ENCODE assay signal across 24 cellular contexts in the genomic region with DNA sequence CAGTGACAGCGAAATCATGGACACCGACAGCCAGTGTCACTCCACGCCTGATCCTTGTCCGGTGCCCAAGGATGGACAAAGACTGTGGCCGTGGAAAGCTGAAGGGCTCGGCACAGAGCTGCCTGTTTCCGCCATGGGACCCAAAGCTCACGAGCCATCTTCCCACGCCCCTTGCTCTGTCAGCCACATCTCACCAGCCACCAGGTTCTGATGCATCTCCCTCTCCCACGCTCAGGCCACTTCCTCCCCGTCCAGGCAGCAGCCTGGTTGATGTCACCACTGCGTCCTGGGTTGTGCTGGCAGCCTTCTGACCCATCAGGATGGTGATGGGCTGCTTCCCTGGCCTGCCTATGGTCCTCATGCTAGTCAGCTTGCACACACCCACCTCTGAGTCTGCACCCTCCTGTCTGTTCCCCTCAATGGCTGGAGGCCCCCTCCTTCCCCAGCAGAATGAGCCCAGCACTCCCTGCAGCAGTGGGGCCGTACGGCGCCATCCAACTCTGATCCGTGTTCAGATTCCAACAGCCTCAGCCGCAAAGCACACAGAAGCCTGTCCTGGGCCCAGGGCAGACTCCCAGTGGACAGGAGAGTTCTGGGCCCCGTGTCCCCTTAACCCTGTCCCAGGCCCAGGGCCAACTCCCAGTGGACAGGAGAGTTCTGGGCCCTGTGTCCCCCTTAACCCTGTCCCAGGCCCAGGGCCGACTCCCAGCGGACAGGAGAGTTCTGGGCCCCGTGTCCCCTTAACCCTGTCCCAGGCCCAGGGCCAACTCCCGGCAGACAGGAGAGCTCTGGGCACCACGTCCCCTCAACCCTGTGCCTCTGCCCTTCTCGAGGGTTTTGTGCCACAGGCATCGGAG.
DNase-seq lines count a peak whose midpoint lies in the region; ATAC-seq and TF ChIP-seq lines count a peak whose summit lies in the region.
"Had no signal": no experiment of that assay in that cellular context is flagged by ENCODE, and none has a peak within 500 bp of the region (broad histone marks: within the 10 kb centered on the region; RNA-seq: fewer than 3 reads in every experiment).

No MANE protein-coding gene starts in this region.

- H4K8ac ChIP-seq in mesendoderm (ENCODE audit: low read depth, low read length) = no peak overlapping the region

- H3K36me3 ChIP-seq in Peyer's patch = no peaks in the 10 kb centered on the region
- no peaks in the 10 kb centered on the region for H3K36me3 ChIP-seq in mesendoderm (ENCODE audit: control insufficient read depth, insufficient read depth, low read length)
- H3K36me3 ChIP-seq: heart right ventricle, left ventricle myocardium inferior, tibial nerve had no signal

- peaks cover 2% of the 10 kb centered on the region for H3K4me1 Mint-ChIP-seq in activated T-cell treated with anti-CD3 and anti-CD28 coated beads, Interleukin-2, amount 50 U/mL, for 24 hours (ENCODE audit: low read depth)
- H3K4me1 Mint-ChIP-seq in activated T-cell treated with anti-CD3 and anti-CD28 coated beads, Interleukin-2, amount 50 U/mL, for 4 hours (ENCODE audit: low read depth) = no peaks in the 10 kb centered on the region
- peaks cover 0 to 8% of the 10 kb centered on the region in 2 donors for H3K4me1 Mint-ChIP-seq in stimulated activated naive B cell treated with anti-CD40 and anti-IgM and Interleukin-4, amounts not matched to agents 10 μg/mL and 1 μg/mL and 100 μg/mL, for 72 hours
- H3K4me1 Mint-ChIP-seq: B cell had no signal

- H3K36me3 Mint-ChIP-seq in activated T-cell treated with anti-CD3 and anti-CD28 coated beads, Interleukin-2, amount 50 U/mL, for 24 hours (ENCODE audit: low read depth) = peaks cover 46% of the 10 kb centered on the region
- peaks cover 3% of the 10 kb centered on the region for H3K36me3 Mint-ChIP-seq in activated T-cell treated with anti-CD3 and anti-CD28 coated beads, Interleukin-2, amount 50 U/mL, for 4 hours (ENCODE audit: insufficient read depth)
- peaks cover 6 to 9% of the 10 kb centered on the region in 2 donors for H3K36me3 Mint-ChIP-seq in stimulated activated naive B cell treated with anti-CD40 and anti-IgM and Interleukin-4, amounts not matched to agents 10 μg/mL and 1 μg/mL and 100 μg/mL, for 72 hours

- no peak for ATAC-seq in activated T-cell treated with anti-CD3 and anti-CD28 coated beads, Interleukin-2, amount 50 U/mL, for 4 hours
- ATAC-seq in stimulated activated naive B cell treated with anti-CD40 and anti-IgM and Interleukin-4, amounts not matched to agents 10 μg/mL and 1 μg/mL and 100 μg/mL, for 72 hours (replicated peaks) = no peak
- ATAC-seq in HG03521 (IDR thresholded peaks at IDR 0.05; ENCODE audit: unreplicated experiment) (no peak), HG03565 (IDR thresholded peaks at IDR 0.05; ENCODE audit: unreplicated experiment) (no peak)
- ATAC-seq: mucosa of descending colon; stimulated activated naive CD8-positive, alpha-beta T cell treated with anti-CD3 and anti-CD28 coated beads, Interleukin-15, amount 100 ng/mL, for 72 hours had no signal

- TF ChIP-seq POLR2A in Peyer's patch (IDR thresholded peaks at IDR 0.05) = no peak

- no peak overlapping the region for H3K4me3 ChIP-seq in Peyer's patch
- H3K4me3 ChIP-seq in mesendoderm (ENCODE audit: low read length) = no peak overlapping the region
- H3K4me3 ChIP-seq: heart right ventricle, left ventricle myocardium inferior, mucosa of descending colon, tibial nerve had no signal

- H2BK120ac ChIP-seq in mesendoderm (ENCODE audit: low read depth, low read length) = no peak overlapping the region

- DNase-seq in activated T-cell treated with anti-CD3 and anti-CD28 coated beads, Interleukin-2, amount 50 U/mL, for 24 hours = peak; percentile 16
- no peak for DNase-seq in activated T-cell treated with anti-CD3 and anti-CD28 coated beads, Interleukin-2, amount 50 U/mL, for 4 hours
- DNase-seq in Peyer's patch (peak in 2 of 3 donors; percentile 34 to 39), mesendoderm (no peak), putamen (ENCODE audit: low spot score) (no peak)
- no peak for DNase-seq in stimulated activated naive B cell treated with anti-CD40 and anti-IgM and Interleukin-4, amounts not matched to agents 10 μg/mL and 1 μg/mL and 100 μg/mL, for 72 hours
- DNase-seq: activated CD4-positive, alpha-beta T cell treated with anti-CD3 and anti-CD28 coated beads, Interleukin-2, amount 50 U/mL, for 1 hour; activated gamma-delta T cell treated with Interleukin-2 at 50 U/mL for 16 hours; heart right ventricle; left ventricle myocardium inferior; mucosa of descending colon; NCI-H1048; NCI-H2029; NCI-H2227 treated with DMSO at 0.1 percent for 48 hours; NCI-H774; SHP77 treated with DMSO at 0.1 percent for 48 hours; stimulated activated CD4-positive, alpha-beta T cell treated with anti-CD3 and anti-CD28 coated beads, Interleukin-12 subunit alpha, Interleukin-12 subunit beta, amount 100 ng/mL, for 4 hours; stimulated activated naive CD8-positive, alpha-beta T cell treated with anti-CD3 and anti-CD28 coated beads, Interleukin-15, amount 100 ng/mL, for 72 hours; T-helper 1 cell had no signal

- H3K79me2 ChIP-seq in mesendoderm (ENCODE audit: control insufficient read depth, insufficient read depth, low read length) = no peaks in the 10 kb centered on the region

- H3K4me1 ChIP-seq in Peyer's patch (no peaks in the 10 kb centered on the region), mesendoderm (ENCODE audit: control insufficient read depth, low read depth, low read length) (no peaks in the 10 kb centered on the region)
- H3K4me1 ChIP-seq: heart right ventricle, left ventricle myocardium inferior, tibial nerve had no signal

- no peak overlapping the region for H2BK15ac ChIP-seq in mesendoderm (replicated peaks; ENCODE audit: low read depth)

- H3K79me1 ChIP-seq in mesendoderm (ENCODE audit: low read length) = no peaks in the 10 kb centered on the region

- no peak overlapping the region for H3K4me2 ChIP-seq in mesendoderm (ENCODE audit: low read length)

- H2AK5ac ChIP-seq in mesendoderm (ENCODE audit: low read length) = no peak overlapping the region

- no peak overlapping the region for H3K27ac ChIP-seq in Peyer's patch
- no peak overlapping the region for H3K27ac ChIP-seq in mesendoderm (ENCODE audit: low read depth, low read length)
- H3K27ac ChIP-seq: heart right ventricle, left ventricle myocardium inferior, tibial nerve had no signal

- H3K56ac ChIP-seq in mesendoderm (ENCODE audit: low read length) = peak overlapping the region; percentile 56

- no peak for TF ChIP-seq CTCF in Peyer's patch (IDR thresholded peaks at IDR 0.05)

- H3K4ac ChIP-seq in mesendoderm (ENCODE audit: low read depth, low read length) = no peak overlapping the region

- no peak overlapping the region for H4K5ac ChIP-seq in mesendoderm (ENCODE audit: low read length)

- no peaks in the 10 kb centered on the region for H3K9me3 ChIP-seq in Peyer's patch
- H3K9me3 ChIP-seq: heart right ventricle, left ventricle myocardium inferior, mucosa of descending colon had no signal

- no peak overlapping the region for H3K18ac ChIP-seq in mesendoderm (ENCODE audit: low read length)

- H3K4me3 Mint-ChIP-seq in activated T-cell treated with anti-CD3 and anti-CD28 coated beads, Interleukin-2, amount 50 U/mL, for 24 hours = no peak overlapping the region
- H3K4me3 Mint-ChIP-seq in activated T-cell treated with anti-CD3 and anti-CD28 coated beads, Interleukin-2, amount 50 U/mL, for 4 hours = no peak overlapping the region
- H3K4me3 Mint-ChIP-seq in stimulated activated naive B cell treated with anti-CD40 and anti-IgM and Interleukin-4, amounts not matched to agents 10 μg/mL and 1 μg/mL and 100 μg/mL, for 72 hours = peak overlapping the region in 1 of 2 donors; percentile 9
- H3K4me3 Mint-ChIP-seq: B cell; dendritic cell treated with granulocyte-macrophage colony-stimulating factor and Interleukin-4, amounts not matched to agents 40 ng/mL and 50 ng/mL, for 4 days; stimulated activated naive CD8-positive, alpha-beta T cell treated with anti-CD3 and anti-CD28 coated beads, Interleukin-15, amount 100 ng/mL, for 72 hours had no signal

- H3K27me3 Mint-ChIP-seq in activated T-cell treated with anti-CD3 and anti-CD28 coated beads, Interleukin-2, amount 50 U/mL, for 24 hours = no peaks in the 10 kb centered on the region
- H3K27me3 Mint-ChIP-seq in activated T-cell treated with anti-CD3 and anti-CD28 coated beads, Interleukin-2, amount 50 U/mL, for 4 hours (ENCODE audit: low read depth) = no peaks in the 10 kb centered on the region
- H3K27me3 Mint-ChIP-seq in stimulated activated naive B cell treated with anti-CD40 and anti-IgM and Interleukin-4, amounts not matched to agents 10 μg/mL and 1 μg/mL and 100 μg/mL, for 72 hours = no peaks in the 10 kb centered on the region
- H3K27me3 Mint-ChIP-seq: B cell; dendritic cell treated with granulocyte-macrophage colony-stimulating factor and Interleukin-4, amounts not matched to agents 40 ng/mL and 50 ng/mL, for 4 days; stimulated activated naive CD8-positive, alpha-beta T cell treated with anti-CD3 and anti-CD28 coated beads, Interleukin-15, amount 100 ng/mL, for 72 hours had no signal

- no peak overlapping the region for H2BK5ac ChIP-seq in mesendoderm (ENCODE audit: low read length)

- no peak overlapping the region for H3K23ac ChIP-seq in mesendoderm (ENCODE audit: low read length)

- no peak overlapping the region for H3K27ac Mint-ChIP-seq in activated T-cell treated with anti-CD3 and anti-CD28 coated beads, Interleukin-2, amount 50 U/mL, for 24 hours
- peak overlapping the region; percentile 56 for H3K27ac Mint-ChIP-seq in stimulated activated naive B cell treated with anti-CD40 and anti-IgM and Interleukin-4, amounts not matched to agents 10 μg/mL and 1 μg/mL and 100 μg/mL, for 72 hours
- H3K27ac Mint-ChIP-seq: B cell; dendritic cell treated with granulocyte-macrophage colony-stimulating factor and Interleukin-4, amounts not matched to agents 40 ng/mL and 50 ng/mL, for 4 days had no signal

- H3K27me3 ChIP-seq in Peyer's patch = no peaks in the 10 kb centered on the region
- no peaks in the 10 kb centered on the region for H3K27me3 ChIP-seq in mesendoderm (ENCODE audit: insufficient read depth, low read length, poor library complexity)
- H3K27me3 ChIP-seq: tibial nerve had no signal

- no CpG with 5 or more reads among the region's 25 CpGs for WGBS in mesendoderm (ENCODE audit: extremely low coverage, insufficient coverage, low lambda C conversion rate)

- no peak overlapping the region for H3K9ac ChIP-seq in mesendoderm (ENCODE audit: low read length)

- H3K9me3 Mint-ChIP-seq in activated T-cell treated with anti-CD3 and anti-CD28 coated beads, Interleukin-2, amount 50 U/mL, for 24 hours = no peaks in the 10 kb centered on the region
- no peaks in the 10 kb centered on the region for H3K9me3 Mint-ChIP-seq in activated T-cell treated with anti-CD3 and anti-CD28 coated beads, Interleukin-2, amount 50 U/mL, for 4 hours
- H3K9me3 Mint-ChIP-seq in stimulated activated naive B cell treated with anti-CD40 and anti-IgM and Interleukin-4, amounts not matched to agents 10 μg/mL and 1 μg/mL and 100 μg/mL, for 72 hours = peaks cover 0 to 3% of the 10 kb centered on the region in 2 donors
- H3K9me3 Mint-ChIP-seq: dendritic cell treated with granulocyte-macrophage colony-stimulating factor and Interleukin-4, amounts not matched to agents 40 ng/mL and 50 ng/mL, for 4 days; stimulated activated naive CD8-positive, alpha-beta T cell treated with anti-CD3 and anti-CD28 coated beads, Interleukin-15, amount 100 ng/mL, for 72 hours had no signal

Comparison
In these comparisons a context has a peak if more than half of its experiments do, and no peak if none do; other contexts are left out.
1. DNase-seq: peak in activated T-cell treated with anti-CD3 and anti-CD28 coated beads, Interleukin-2, amount 50 U/mL, for 24 hours (single experiment) and Peyer's patch (2 of 3); none in activated T-cell treated with anti-CD3 and anti-CD28 coated beads, Interleukin-2, amount 50 U/mL, for 4 hours (single experiment), mesendoderm (single experiment), stimulated activated naive B cell treated with anti-CD40 and anti-IgM and Interleukin-4, amounts not matched to agents 10 μg/mL and 1 μg/mL and 100 μg/mL, for 72 hours (single experiment) and putamen (single experiment).